Comparison of ENCODE assay signal across 8 cellular contexts in the genomic region with DNA sequence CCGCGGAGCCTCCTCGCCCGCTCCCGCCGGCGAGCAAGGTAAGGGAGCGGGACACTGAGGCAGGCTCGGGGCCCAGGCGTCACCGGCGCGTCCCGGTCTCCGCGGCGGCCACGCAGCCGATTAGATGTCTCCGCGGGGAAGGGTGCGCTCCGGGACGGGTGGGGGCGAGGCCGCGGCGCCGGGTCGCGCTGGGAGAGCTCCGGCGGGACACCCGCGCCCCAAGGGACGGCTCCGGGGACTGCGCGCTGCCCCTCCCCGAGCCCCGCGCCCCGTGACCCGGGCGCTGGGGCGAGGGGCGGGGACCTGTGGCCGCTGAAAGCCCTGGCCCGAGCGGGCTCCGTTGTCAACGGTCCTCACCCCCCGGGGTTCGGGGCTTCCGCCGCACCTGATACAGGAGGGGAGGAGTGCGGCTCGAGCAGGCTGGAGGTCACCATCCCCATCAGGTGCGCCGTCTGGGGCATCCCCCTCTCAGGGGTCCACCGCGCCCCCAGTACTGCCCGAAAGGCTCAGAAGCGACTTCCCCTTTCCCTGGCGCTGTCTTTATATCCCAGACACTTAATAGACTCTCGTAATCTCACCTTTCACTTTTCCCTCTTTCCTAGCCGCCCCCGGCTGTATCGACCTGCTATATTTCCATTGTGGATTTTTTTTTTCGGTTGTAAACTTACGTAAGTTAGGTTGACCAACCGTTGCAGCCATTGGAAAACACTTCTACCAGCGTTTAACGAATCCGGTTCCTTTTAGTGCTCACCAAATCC. TPM values are rescaled to one million over a fixed set of nuclear protein-coding genes. Genes with fewer than 3 reads are reported as not detected.
DNase-seq lines count a peak whose midpoint lies in the region; ATAC-seq and TF ChIP-seq lines count a peak whose summit lies in the region.

No MANE protein-coding gene starts in this region.

- H3K27ac ChIP-seq in stomach smooth muscle (ENCODE audit: low read length): no peak overlapping the region

- DNase-seq in NCI-H146 (lab: John Stamatoyannopoulos, UW) (peak; percentile 74), epithelial cell of proximal tubule (ENCODE audit: low read depth) (no peak), myocyte (ENCODE audit: low read depth) (peak; percentile 40), cerebellar cortex (ENCODE audit: low spot score) (no peak)
- DNase-seq in activated CD8-positive, alpha-beta memory T cell treated with anti-CD3 and anti-CD28 coated beads for 48 hours (ENCODE audit: low read depth in 2 of 3, low spot score in 2 of 3): peak in 2 of 3 experiments; percentile 7 to 17

- H3K36me3 ChIP-seq in stomach smooth muscle (ENCODE audit: control insufficient read depth in 2 of 2, insufficient read depth in 2 of 2, low read length in 2 of 2): peaks cover 7 to 13% of the 10 kb centered on the region in 2 donors

- peaks cover 15% of the 10 kb centered on the region for H3K4me1 ChIP-seq in stomach smooth muscle (ENCODE audit: control insufficient read depth, insufficient read depth, low read length)

- peaks cover 0 to 3% of the 10 kb centered on the region in 2 donors for H3K27me3 ChIP-seq in stomach smooth muscle (ENCODE audit: control insufficient read depth in 1 of 2, insufficient read depth in 2 of 2, low read length in 2 of 2)

- H3K4me3 ChIP-seq in epithelial cell of proximal tubule (ENCODE audit: low read depth, low read length) (peak overlapping the region; percentile 87), stomach smooth muscle (ENCODE audit: low read length in 2 of 2) (peak overlapping the region; percentile 77 to 85)

- H3K9me3 ChIP-seq in stomach smooth muscle (ENCODE audit: control insufficient read depth in 2 of 2, low read length in 2 of 2): no peaks in the 10 kb centered on the region

- no peak for TF ChIP-seq CTCF in epithelial cell of proximal tubule (conservative IDR thresholded peaks at IDR 0.05; ENCODE audit: low read depth, low read length)

- H3K9ac ChIP-seq in stomach smooth muscle (ENCODE audit: low read length in 2 of 2): peak overlapping the region; percentile 80 to 84

- ATAC-seq in GM18498 (IDR thresholded peaks at IDR 0.05; ENCODE audit: unreplicated experiment): peak; percentile 57
- ATAC-seq in HG02588 (IDR thresholded peaks at IDR 0.05; ENCODE audit: unreplicated experiment): peak; percentile 42

RNA-seq across cellular contexts. Expression of gene PPFIA1, which starts 0.6 kb away (rescaled TPM):
- total RNA-seq in epithelial cell of proximal tubule: 18.0 and 23.9 TPM in 2 replicates
- 43.4 and 48.4 TPM in 2 replicates for total RNA-seq in myocyte
- 46.0 TPM for polyA plus RNA-seq in myocyte (2012)

Comparison
In these comparisons a context has a peak if more than half of its experiments do, and no peak if none do; other contexts are left out.
1. DNase-seq: peak in NCI-H146 (single experiment), activated CD8-positive, alpha-beta memory T cell treated with anti-CD3 and anti-CD28 coated beads for 48 hours (2 of 3) and myocyte (single experiment); none in epithelial cell of proximal tubule (single experiment) and cerebellar cortex (single experiment).